Comparison of ENCODE assay signal across 8 cellular contexts in the genomic region with DNA sequence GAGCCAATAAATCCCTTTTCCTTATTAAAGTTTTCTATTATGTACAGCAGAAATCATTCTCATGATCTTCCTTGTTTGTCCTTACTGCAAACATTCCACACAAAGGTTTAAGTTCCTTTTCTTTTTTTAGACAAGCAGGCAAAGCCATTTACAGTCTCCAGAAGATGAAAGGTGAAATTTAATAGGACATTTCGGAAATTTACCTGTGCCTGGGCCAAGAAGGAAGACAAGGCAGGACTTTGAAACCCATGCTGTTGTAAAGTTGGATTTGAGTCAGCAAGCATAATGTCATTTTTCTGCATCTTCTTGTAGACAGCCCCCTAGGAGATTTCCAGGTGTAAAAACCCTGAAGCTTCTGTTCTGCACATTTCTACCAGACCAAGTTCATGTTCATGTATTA.
"Had no signal": no experiment of that assay in that cellular context is flagged by ENCODE, and none has a peak within 500 bp of the region (broad histone marks: within the 10 kb centered on the region; RNA-seq: fewer than 3 reads in every experiment).

No MANE protein-coding gene starts in this region.

- H3K4me2 ChIP-seq: GM23338 had no signal

- H3K4me3 ChIP-seq: GM23338, K562 had no signal

- H2AFZ ChIP-seq: GM23338 had no signal

- FAIRE-seq: H1, H54, HTR-8/SVneo, K562 had no signal

- H3K4me1 Mint-ChIP-seq: GM23338, H9 had no signal

- H3K27ac Mint-ChIP-seq: GM23338, H9 had no signal

- DNase-seq: H9, HCEC 1CT, IMR-90 had no signal

- H3K4me3 Mint-ChIP-seq: GM23338, H9 had no signal

- H3K9me3 Mint-ChIP-seq: GM23338, H9 had no signal

- ATAC-seq: GM23338, K562 had no signal
